Comparison of ENCODE assay signal across 11 cellular contexts in the genomic region with DNA sequence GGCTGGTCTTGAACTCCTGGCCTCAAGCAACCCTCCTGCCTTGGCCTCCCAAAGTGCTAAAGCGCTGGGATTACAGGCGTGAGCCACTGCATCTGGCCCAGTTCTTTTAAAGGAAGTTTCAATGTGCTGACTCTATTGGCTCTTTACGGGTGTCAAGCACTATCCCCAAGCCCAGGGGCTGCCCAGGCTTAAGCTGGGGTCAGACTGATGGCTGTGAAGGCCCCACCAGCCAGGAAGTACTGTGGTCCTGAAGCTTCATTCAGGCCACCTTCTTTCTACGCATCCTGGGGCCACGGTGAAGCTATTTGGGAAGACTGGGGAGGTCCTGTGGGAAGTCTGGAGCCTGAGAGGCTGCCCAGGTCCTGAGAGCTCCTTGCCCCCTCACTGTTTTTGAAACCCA. TPM values are rescaled to one million over a fixed set of nuclear protein-coding genes. Genes with fewer than 3 reads are reported as not detected.
"Had no signal": no experiment of that assay in that cellular context is flagged by ENCODE, and none has a peak within 500 bp of the region (broad histone marks: within the 10 kb centered on the region; RNA-seq: fewer than 3 reads in every experiment).

No MANE protein-coding gene starts in this region.

- H3K27ac Mint-ChIP-seq: GM23338, H9, HFFc6 had no signal

- ATAC-seq: GM23338, HCT116 had no signal

- H3K4me3 ChIP-seq: GM23248, GM23338, HAP-1 had no signal

- H3K9ac ChIP-seq: GM23248 had no signal

- H3K36me3 ChIP-seq: HAP-1 had no signal

- H3K4me1 Mint-ChIP-seq: H9 had no signal

- H3K4me2 ChIP-seq: GM23338 had no signal

- H3K27ac ChIP-seq: GM23248 had no signal

- H2AFZ ChIP-seq: GM23248, GM23338 had no signal

- H3K4me3 Mint-ChIP-seq: GM23338, H9, HFFc6 had no signal

- H3K9me3 ChIP-seq: HAP-1 had no signal

- DNase-seq: GM23248, GOT3, H7, H9, HCEC 1CT, HFFc6 had no signal

- H3K9me3 Mint-ChIP-seq: HFFc6 had no signal

RNA-seq across cellular contexts. Expression of a gene that starts 8.0 kb away (rescaled TPM):
- total RNA-seq: GM23248, GM23338, H1, H4, H7, H9, HFFc6 had no signal

RNA-seq across cellular contexts. Expression of a gene that starts 12.7 kb away (rescaled TPM):
- total RNA-seq: GM23248, HFFc6 had no signal

RNA-seq across cellular contexts. Expression of a gene that starts 43.7 kb away (rescaled TPM):
- total RNA-seq: GM23248, GM23338, H1, H4, H7, H9, HFFc6 had no signal

RNA-seq across cellular contexts. Expression of a gene that starts 59.7 kb away (rescaled TPM):
- total RNA-seq: GM23248, H1, H4, H7, H9, HFFc6 had no signal
